In the genomic region with DNA sequence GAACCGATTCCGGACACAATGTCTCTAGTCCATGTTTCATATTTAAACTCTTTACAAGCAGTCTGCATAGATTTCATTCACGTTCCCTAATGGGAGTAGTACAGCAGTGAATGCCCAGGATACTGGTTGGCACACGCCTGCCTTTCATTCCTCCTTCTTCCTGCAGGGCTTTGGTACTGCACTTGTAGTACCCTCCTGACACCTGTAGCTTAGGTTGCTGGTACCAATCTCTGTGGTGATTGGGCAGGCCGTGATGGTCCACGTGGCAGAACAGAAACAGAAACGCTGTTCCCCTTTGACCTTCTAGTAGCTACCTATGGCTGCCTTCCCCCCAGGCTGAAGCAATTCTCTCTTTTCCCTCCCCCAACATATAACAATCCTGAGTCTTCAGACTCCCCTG, we compare ENCODE assay signal across 1 cellular context.
TF ChIP-seq lines count a peak whose summit lies in the region.

No MANE protein-coding gene starts in this region.

TF ChIP-seq in HEK293, 187 proteins besides CTCF, POLR2A, EP300 and RAD21:
- TF ChIP-seq PRDM2 (tag by site-specific recombination; IDR thresholded peaks at IDR 0.05; ENCODE audit: borderline replicate concordance) (no peak), ZNF391 (tag by site-specific recombination; IDR thresholded peaks at IDR 0.05; ENCODE audit: borderline replicate concordance, low read depth) (no peak), HOXA7 (CRISPR knock-in tag; IDR thresholded peaks at IDR 0.05; ENCODE audit: borderline replicate concordance) (no peak), SCRT2 (tag by site-specific recombination; IDR thresholded peaks at IDR 0.05) (peak; percentile 51; the same call in 1 of the 2 replicates)
